In the genomic region with DNA sequence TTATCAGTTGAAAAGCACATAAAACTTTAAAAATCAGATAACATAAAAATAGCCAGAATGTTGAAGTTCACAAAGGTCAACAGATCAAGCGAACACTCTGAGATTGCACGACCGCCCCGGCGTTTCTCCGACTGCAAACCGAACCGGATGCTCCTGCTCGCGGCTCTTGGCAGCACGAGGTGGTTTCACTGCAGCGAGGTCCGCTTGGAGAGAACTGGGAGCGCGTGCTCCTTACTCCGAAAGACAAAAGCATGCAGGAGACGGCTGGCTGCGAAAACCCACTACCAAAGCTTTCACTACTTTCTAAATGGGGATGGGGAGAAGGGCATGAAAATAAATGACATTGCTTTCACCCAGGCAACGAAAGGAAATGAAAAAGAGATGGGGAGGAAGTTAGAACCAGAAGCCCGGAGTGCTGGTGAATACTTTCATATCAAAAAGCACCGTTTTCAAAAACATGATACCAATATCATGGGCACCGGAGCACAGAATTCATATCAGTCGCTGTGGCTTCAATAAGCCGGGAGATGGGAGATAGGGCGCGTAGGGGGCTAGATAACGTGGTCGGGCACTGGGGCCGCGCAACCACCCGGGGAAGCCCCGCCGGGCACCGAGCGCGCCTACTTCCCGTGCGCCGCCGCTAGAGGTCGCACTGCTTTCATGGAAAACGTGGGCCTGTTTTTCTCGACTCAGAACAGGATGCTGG, we compare ENCODE assay signal across 8 cellular contexts. TPM values are rescaled to one million over a fixed set of nuclear protein-coding genes. Genes with fewer than 3 reads are reported as not detected.
DNase-seq lines count a peak whose midpoint lies in the region; ATAC-seq, FAIRE-seq and TF ChIP-seq lines count a peak whose summit lies in the region.

No MANE protein-coding gene starts in this region.

- H3K27ac ChIP-seq in A673 (ENCODE audit: low read depth, low read length, poor library complexity, severe bottlenecking) (no peak overlapping the region), HepG2 (ENCODE audit: extremely low read length, insufficient read depth, low read length) (no peak overlapping the region)

- intact Hi-C loops in A673 (cut with micrococcal nuclease; ENCODE audit: unreplicated experiment), result loop anchor here (2.0 to 10.0 kb wide), 3 partner anchors 210 to 618 kb away; a partner anchor contains a TSS
- intact Hi-C loops in activated CD4-positive, alpha-beta T cell treated with anti-CD3 and anti-CD28 coated beads, Interleukin-2, amount 10 ng/mL, durations not matched to agents 24 days and 14 days (cut with micrococcal nuclease), result loop anchor here (1.0 to 5.0 kb wide), 7 partner anchors 36 to 611 kb away; a partner anchor contains a TSS
- intact Hi-C loops in dendritic cell treated with granulocyte-macrophage colony-stimulating factor and Interleukin-4, amounts not matched to agents 40 ng/mL and 50 ng/mL, for 4 days (cut with micrococcal nuclease), result loop anchor here (2.0 to 10.0 kb wide), 4 partner anchors 71 to 416 kb away; a partner anchor contains a TSS
- intact Hi-C loops in HepG2 (cut with micrococcal nuclease; ENCODE audit: unreplicated experiment), result loop anchor here (1.0 to 2.0 kb wide), 2 partner anchors 211 to 414 kb away; a partner anchor contains a TSS

- no peaks in the 10 kb centered on the region for H3K9me3 ChIP-seq in A673 (ENCODE audit: low read depth, low read length, poor library complexity, severe bottlenecking)
- H3K9me3 ChIP-seq in HepG2 (ENCODE audit: low read length), result no peaks in the 10 kb centered on the region

- peak overlapping the region; percentile 91 for H3K4me3 Mint-ChIP-seq in activated CD4-positive, alpha-beta T cell treated with anti-CD3 and anti-CD28 coated beads, Interleukin-2, amount 10 ng/mL, durations not matched to agents 24 days and 14 days
- peak overlapping the region; percentile 84 for H3K4me3 Mint-ChIP-seq in dendritic cell treated with granulocyte-macrophage colony-stimulating factor and Interleukin-4, amounts not matched to agents 40 ng/mL and 50 ng/mL, for 4 days

- H3K36me3 Mint-ChIP-seq in activated CD4-positive, alpha-beta T cell treated with anti-CD3 and anti-CD28 coated beads, Interleukin-2, amount 10 ng/mL, durations not matched to agents 24 days and 14 days (ENCODE audit: low read depth), result peaks cover 28% of the 10 kb centered on the region
- H3K36me3 Mint-ChIP-seq in dendritic cell treated with granulocyte-macrophage colony-stimulating factor and Interleukin-4, amounts not matched to agents 40 ng/mL and 50 ng/mL, for 4 days (ENCODE audit: low read depth), result peaks cover 71% of the 10 kb centered on the region

- H3K27me3 ChIP-seq in A673 (replicated peaks; ENCODE audit: insufficient read depth, low read depth, low read length, poor library complexity) (no peaks in the 10 kb centered on the region), HepG2 (ENCODE audit: control insufficient read depth in 1 of 2, insufficient read depth in 2 of 2, low read length in 2 of 2) (peaks cover 0 to 12% of the 10 kb centered on the region in 2 experiments; a peak in 2 of 5 replicates)

- no peaks in the 10 kb centered on the region for H3K9me3 Mint-ChIP-seq in activated CD4-positive, alpha-beta T cell treated with anti-CD3 and anti-CD28 coated beads, Interleukin-2, amount 10 ng/mL, durations not matched to agents 24 days and 14 days
- no peaks in the 10 kb centered on the region for H3K9me3 Mint-ChIP-seq in dendritic cell treated with granulocyte-macrophage colony-stimulating factor and Interleukin-4, amounts not matched to agents 40 ng/mL and 50 ng/mL, for 4 days

- WGBS in HepG2 (ENCODE audit: low lambda C conversion rate), result 2% methylated on average over 43 of the region's 43 CpGs

- H3K27me3 Mint-ChIP-seq in activated CD4-positive, alpha-beta T cell treated with anti-CD3 and anti-CD28 coated beads, Interleukin-2, amount 10 ng/mL, durations not matched to agents 24 days and 14 days, result no peaks in the 10 kb centered on the region
- peaks cover 3% of the 10 kb centered on the region for H3K27me3 Mint-ChIP-seq in dendritic cell treated with granulocyte-macrophage colony-stimulating factor and Interleukin-4, amounts not matched to agents 40 ng/mL and 50 ng/mL, for 4 days

- CTCF ChIA-PET in A673 (lab: Charles Lee) (no interaction called here), HepG2 (lab: Yijun Ruan, JAX; ENCODE audit: low intra/inter-chr PET ratio, low total read pairs) (interaction anchor here (0.7 to 3.4 kb wide), 4 partner anchors 12 to 616 kb away, joined by 3 to 57 read pairs (median 4); a partner anchor contains a TSS)

- TF ChIP-seq POLR2A in HepG2 (IDR thresholded peaks at IDR 0.05; ENCODE audit: insufficient read depth in 1 of 2, low read depth in 2 of 2, low read length in 2 of 2), result no peak

- ATAC-seq in GM18511 (IDR thresholded peaks at IDR 0.05; ENCODE audit: unreplicated experiment) (peak; percentile 90), HG03103 (IDR thresholded peaks at IDR 0.05; ENCODE audit: low read depth, unreplicated experiment) (peak; percentile 72), HepG2 (peak; percentile 93)

- POLR2A ChIA-PET in A673 (lab: Charles Lee; ENCODE audit: low non-redundant PET), result no interaction called here
- POLR2A ChIA-PET in HepG2 (lab: Yijun Ruan, JAX), result no interaction called here

- BruUV-seq in A673 (replicated peaks; lab: Mats Ljungman, UMichigan), result no TSS peak
- BruUV-seq in HepG2 (replicated peaks; lab: Mats Ljungman, UMichigan), result no TSS peak

- H3K4me1 Mint-ChIP-seq in activated CD4-positive, alpha-beta T cell treated with anti-CD3 and anti-CD28 coated beads, Interleukin-2, amount 10 ng/mL, durations not matched to agents 24 days and 14 days, result peaks cover 23% of the 10 kb centered on the region
- peaks cover 9% of the 10 kb centered on the region for H3K4me1 Mint-ChIP-seq in dendritic cell treated with granulocyte-macrophage colony-stimulating factor and Interleukin-4, amounts not matched to agents 40 ng/mL and 50 ng/mL, for 4 days (ENCODE audit: low read depth)

- peak; percentile 92 for TF ChIP-seq RAD21 in HepG2 (CRISPR knock-in tag; IDR thresholded peaks at IDR 0.05)

- no peaks in the 10 kb centered on the region for H3K36me3 ChIP-seq in A673 (ENCODE audit: insufficient read depth, low read length, poor library complexity, severe bottlenecking)
- no peaks in the 10 kb centered on the region for H3K36me3 ChIP-seq in HepG2 (replicated peaks in 1 of 2; ENCODE audit: control insufficient read depth in 1 of 2, insufficient read depth in 2 of 2, low read length in 2 of 2)

- H3K4me3 ChIP-seq in A673 (ENCODE audit: low read depth, low read length, poor library complexity, severe bottlenecking), result peak overlapping the region; percentile 43
- peak overlapping the region; percentile 10 to 59 (median 43); a peak in 5 of 6 replicates for H3K4me3 ChIP-seq in HepG2 (replicated peaks in 1 of 3; ENCODE audit: insufficient read depth in 1 of 3, low read depth in 2 of 3, low read length in 3 of 3)

- TF ChIP-seq EP300 in HepG2 (IDR thresholded peaks at IDR 0.05; ENCODE audit: low read depth in 2 of 2, low read length in 2 of 2) (no peak), HepG2 (CRISPR knock-in tag; IDR thresholded peaks at IDR 0.05; ENCODE audit: borderline replicate concordance) (no peak)

- H2AFZ ChIP-seq in HepG2 (ENCODE audit: low read length), result no peak overlapping the region

- peak; percentile 84 for DNase-seq in A673 (ENCODE audit: low spot score)
- peak; percentile 33 to 79 for DNase-seq in NCI-H446 (lab: John Stamatoyannopoulos, UW)
- peak; percentile 96 for DNase-seq in activated CD4-positive, alpha-beta T cell treated with anti-CD3 and anti-CD28 coated beads, Interleukin-2, amount 10 ng/mL, durations not matched to agents 24 days and 14 days
- DNase-seq in HepG2 (ENCODE audit: low spot score), result peak; percentile 52
- peak; percentile 79 for DNase-seq in stimulated activated CD4-positive, alpha-beta T cell treated with anti-CD3 and anti-CD28 coated beads, Interleukin-2, amount 100 ng/mL, for 4 hours (ENCODE audit: low read depth)

- peak overlapping the region; percentile 94 for H3K27ac Mint-ChIP-seq in activated CD4-positive, alpha-beta T cell treated with anti-CD3 and anti-CD28 coated beads, Interleukin-2, amount 10 ng/mL, durations not matched to agents 24 days and 14 days
- peak overlapping the region; percentile 63 for H3K27ac Mint-ChIP-seq in dendritic cell treated with granulocyte-macrophage colony-stimulating factor and Interleukin-4, amounts not matched to agents 40 ng/mL and 50 ng/mL, for 4 days

- peak overlapping the region; percentile 78 for H3K4me2 ChIP-seq in HepG2 (ENCODE audit: low read depth, low read length)

- H3K9ac ChIP-seq in HepG2 (ENCODE audit: insufficient read depth, low read depth, low read length), result 0 out of 2 replicates have a peak overlapping the region, but pooled peaks have one; percentile 2

- in situ Hi-C loops in HepG2 (cut with HindIII; ENCODE audit: extremely low pct_ligation_motif_present, low pct_unique_long_range_greater_than_20kb), result loop anchor here (10.0 kb wide), 1 partner anchor 608 kb away; no protein-coding TSS in a partner anchor

- H4K20me1 ChIP-seq in HepG2 (ENCODE audit: insufficient read depth, low read length), result no peaks in the 10 kb centered on the region

- TF ChIP-seq CTCF in A673 (conservative IDR thresholded peaks at IDR 0.05; ENCODE audit: low read depth, low read length), result peak; percentile 97
- TF ChIP-seq CTCF in HepG2 (CRISPR knock-in tag; IDR thresholded peaks at IDR 0.05), result peak; percentile 99

- H3K79me2 ChIP-seq in HepG2 (ENCODE audit: insufficient read depth, low read length), result no peaks in the 10 kb centered on the region

- peak; percentile 77 for FAIRE-seq in HepG2 (lab: Jason Lieb, UNC)

- H3K4me1 ChIP-seq in A673 (ENCODE audit: insufficient read depth, low read length, poor library complexity, severe bottlenecking), result no peaks in the 10 kb centered on the region
- H3K4me1 ChIP-seq in HepG2 (ENCODE audit: insufficient read depth, low read length), result peaks cover 7% of the 10 kb centered on the region

RNA-seq across cellular contexts. Expression of a gene that starts 8.3 kb away (rescaled TPM):
- total RNA-seq in A673 (2021) (not detected in 2 replicates), HepG2 (2016; rRNA removed; fragmentation: Illumina TruSeq; extraction: Trizol) (not detected in 2 replicates)
- total RNA-seq in activated CD4-positive, alpha-beta T cell treated with anti-CD3 and anti-CD28 coated beads, Interleukin-2, amount 10 ng/mL, durations not matched to agents 24 days and 14 days, result not detected in 2 replicates
- total RNA-seq in HepG2 (2016; cell fraction: cytosol; rRNA removed; fragmentation: Illumina TruSeq; extraction: Trizol; ENCODE audit: low read depth), result not detected in 2 replicates
- total RNA-seq in HepG2 (2016; cell fraction: insoluble cytoplasmic fraction; rRNA removed; fragmentation: Illumina TruSeq; extraction: Trizol), result not detected in 2 replicates
- total RNA-seq in HepG2 (2016; cell fraction: membrane; rRNA removed; fragmentation: Illumina TruSeq; extraction: Trizol), result not detected in 2 replicates
- not detected in 2 replicates for total RNA-seq in HepG2 (2016; cell fraction: nucleus; rRNA removed; fragmentation: Illumina TruSeq; extraction: Trizol)
- not detected in 2 replicates for polyA plus RNA-seq in HepG2 (2011; rRNA removed)
- not detected in 2 replicates for polyA plus RNA-seq in HepG2 (2011; cell fraction: cytosol; rRNA removed)
- polyA plus RNA-seq in HepG2 (2011; cell fraction: nucleus; rRNA removed), result not detected in 2 replicates
- not detected in 2 replicates for polyA plus RNA-seq in HepG2 (2012)
- polyA plus RNA-seq in HepG2 (2016; cell fraction: cytosol; fragmentation: Illumina TruSeq; extraction: Trizol; ENCODE audit: low read depth), result not detected in 2 replicates
- not detected in 2 replicates for polyA plus RNA-seq in HepG2 (2016; cell fraction: insoluble cytoplasmic fraction; fragmentation: Illumina TruSeq; extraction: Trizol; ENCODE audit: low read depth)
- polyA plus RNA-seq in HepG2 (2016; cell fraction: membrane; fragmentation: Illumina TruSeq; extraction: Trizol; ENCODE audit: low read depth), result not detected in 2 replicates
- not detected in 2 replicates for polyA plus RNA-seq in HepG2 (2016; cell fraction: nucleus; fragmentation: Illumina TruSeq; extraction: Trizol; ENCODE audit: insufficient read depth, low read depth)
- not detected in 2 replicates for polyA minus RNA-seq in HepG2 (2011; rRNA and poly(A)+ RNA removed; ENCODE audit: low replicate concordance)
- polyA minus RNA-seq in HepG2 (2011; cell fraction: cytosol; rRNA and poly(A)+ RNA removed), result not detected in 2 replicates
- polyA minus RNA-seq in HepG2 (2011; cell fraction: nucleus; rRNA and poly(A)+ RNA removed), result not detected in 2 replicates
